Comparison of ENCODE assay signal across 25 cellular contexts in the genomic region with DNA sequence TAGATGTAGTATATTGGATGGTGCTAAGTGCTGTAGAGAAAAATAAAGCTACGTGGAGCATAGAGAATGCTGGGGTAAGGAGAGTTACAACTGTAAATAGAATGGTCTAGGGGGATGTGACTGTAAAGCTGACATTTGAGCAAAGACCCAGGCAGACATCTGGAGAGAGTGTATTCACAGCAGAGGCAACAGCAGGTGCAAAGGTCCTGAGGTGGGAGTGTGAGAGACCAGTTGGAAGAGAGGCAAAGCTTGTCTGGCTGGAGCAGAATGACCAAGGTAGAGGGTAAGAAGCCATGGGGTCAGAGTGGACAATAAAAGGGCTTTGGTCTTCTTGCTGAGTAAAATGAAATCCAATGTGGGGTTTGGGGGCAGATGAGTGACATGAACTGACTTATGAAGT.
DNase-seq lines count a peak whose midpoint lies in the region; ATAC-seq, FAIRE-seq and TF ChIP-seq lines count a peak whose summit lies in the region.
"Had no signal": no experiment of that assay in that cellular context is flagged by ENCODE, and none has a peak within 500 bp of the region (broad histone marks: within the 10 kb centered on the region; RNA-seq: fewer than 3 reads in every experiment).

No MANE protein-coding gene starts in this region.

- POLR2A ChIA-PET in K562 (lab: Yijun Ruan, JAX) = no interaction called here
- POLR2A ChIA-PET in activated CD4-positive, alpha-beta memory T cell treated with anti-CD3 and anti-CD28 coated beads for 36 hours (lab: Charles Lee) = no interaction called here

- in situ Hi-C loops in K562 (cut with MboI) = no loop called here

- no peak overlapping the region for H3K4me3 Mint-ChIP-seq in activated T-cell treated with anti-CD3 and anti-CD28 coated beads, Interleukin-2, amount 50 U/mL, for 72 hours
- no peak overlapping the region for H3K4me3 Mint-ChIP-seq in activated T-cell treated with anti-CD3 and anti-CD28 coated beads, Interleukin-2, amount 50 U/mL, for 4 hours
- no peak overlapping the region for H3K4me3 Mint-ChIP-seq in activated CD4-positive, alpha-beta memory T cell treated with anti-CD3 and anti-CD28 coated beads for 36 hours
- H3K4me3 Mint-ChIP-seq: CD14-positive monocyte; CD4-positive, alpha-beta memory T cell; CD4-positive, CD25-positive, alpha-beta regulatory T cell; CD8-positive, alpha-beta memory T cell had no signal

- WGBS in K562 (ENCODE audit: insufficient coverage, low coverage, missing lambda C conversion rate) = 47% methylated on average over 1 of the region's 1 CpG
- 93% methylated on average over 1 of the region's 1 CpG for WGBS in right lobe of liver (ENCODE audit: insufficient coverage, low coverage, low lambda C conversion rate, missing lambda C conversion rate)

- H2AFZ ChIP-seq in K562 (ENCODE audit: low read depth, low read length) = no peak overlapping the region

- peak overlapping the region; percentile 17 for H3K27ac Mint-ChIP-seq in activated T-cell treated with anti-CD3 and anti-CD28 coated beads, Interleukin-2, amount 50 U/mL, for 72 hours
- no peak overlapping the region for H3K27ac Mint-ChIP-seq in activated CD4-positive, alpha-beta memory T cell treated with anti-CD3 and anti-CD28 coated beads for 36 hours
- H3K27ac Mint-ChIP-seq: CD14-positive monocyte; CD4-positive, CD25-positive, alpha-beta regulatory T cell had no signal

- H4K20me1 ChIP-seq in K562 (replicated peaks; ENCODE audit: control insufficient read depth, insufficient read depth, low read length) = no peaks in the 10 kb centered on the region
- H4K20me1 ChIP-seq: BLaER1 had no signal

- no peak for TF ChIP-seq CTCF in K562 (IDR thresholded peaks at IDR 0.05 in 2 of 3, conservative IDR thresholded peaks at IDR 0.05 in 1 of 3; ENCODE audit: insufficient read depth in 2 of 3, low read depth in 1 of 3, low read length in 3 of 3)
- no peak for TF ChIP-seq CTCF in right lobe of liver (IDR thresholded peaks at IDR 0.05)

- BruUV-seq in K562 (replicated peaks; lab: Mats Ljungman, UMichigan) = no TSS peak

- peaks cover 0 to 4% of the 10 kb centered on the region in 2 experiments; a peak in 2 of 5 replicates for H3K27me3 ChIP-seq in K562 (ENCODE audit: control insufficient read depth in 2 of 2, insufficient read depth in 2 of 2, low read length in 2 of 2)
- no peaks in the 10 kb centered on the region for H3K27me3 ChIP-seq in right lobe of liver
- H3K27me3 ChIP-seq: BE2C, BLaER1 had no signal

- H3K4me1 Mint-ChIP-seq in activated T-cell treated with anti-CD3 and anti-CD28 coated beads, Interleukin-2, amount 50 U/mL, for 72 hours (ENCODE audit: low read depth) = peaks cover 9% of the 10 kb centered on the region
- peaks cover 4% of the 10 kb centered on the region for H3K4me1 Mint-ChIP-seq in activated T-cell treated with anti-CD3 and anti-CD28 coated beads, Interleukin-2, amount 50 U/mL, for 4 hours (ENCODE audit: low read depth)
- peaks cover 8% of the 10 kb centered on the region for H3K4me1 Mint-ChIP-seq in activated CD4-positive, alpha-beta memory T cell treated with anti-CD3 and anti-CD28 coated beads for 36 hours (ENCODE audit: low read depth)

- DNase-seq in activated T-cell treated with anti-CD3 and anti-CD28 coated beads, Interleukin-2, amount 50 U/mL, for 72 hours = no peak
- DNase-seq in activated T-cell treated with anti-CD3 and anti-CD28 coated beads, Interleukin-2, amount 50 U/mL, for 4 hours = no peak
- DNase-seq in K562 (ENCODE audit: extremely low read depth in 1 of 4, low spot score in 3 of 4) (no peak), right lobe of liver (no peak)
- DNase-seq in activated CD4-positive, alpha-beta memory T cell treated with anti-CD3 and anti-CD28 coated beads for 36 hours = no peak
- DNase-seq: 8988T; ACHN; BE2C; C1 segment of cervical spinal cord; CD4-positive, alpha-beta memory T cell; CD4-positive, CD25-positive, alpha-beta regulatory T cell; CD8-positive, alpha-beta memory T cell; COR-L47; DMS 273 treated with DMSO at 0.1 percent for 48 hours; DMS153; DMS53; DMS79; DND-41; EL; GDM1 had no signal

- peaks cover 0 to 2% of the 10 kb centered on the region in 2 donors for H3K9me3 Mint-ChIP-seq in activated T-cell treated with anti-CD3 and anti-CD28 coated beads, Interleukin-2, amount 50 U/mL, for 72 hours
- no peaks in the 10 kb centered on the region for H3K9me3 Mint-ChIP-seq in activated T-cell treated with anti-CD3 and anti-CD28 coated beads, Interleukin-2, amount 50 U/mL, for 4 hours
- no peaks in the 10 kb centered on the region for H3K9me3 Mint-ChIP-seq in activated CD4-positive, alpha-beta memory T cell treated with anti-CD3 and anti-CD28 coated beads for 36 hours
- H3K9me3 Mint-ChIP-seq: CD8-positive, alpha-beta memory T cell had no signal

- H3K4me1 ChIP-seq in K562 (replicated peaks in 1 of 2; ENCODE audit: control insufficient read depth in 2 of 2, insufficient read depth in 2 of 2, low read length in 2 of 2) = no peaks in the 10 kb centered on the region; a peak in 1 of 5 replicates
- peaks cover 0 to 7% (median 0%) of the 10 kb centered on the region in 4 donors for H3K4me1 ChIP-seq in right lobe of liver
- H3K4me1 ChIP-seq: BE2C had no signal

- no peaks in the 10 kb centered on the region for H3K9me3 ChIP-seq in K562 (replicated peaks; ENCODE audit: control insufficient read depth, insufficient read depth, low read depth, low read length)
- no peaks in the 10 kb centered on the region for H3K9me3 ChIP-seq in right lobe of liver
- H3K9me3 ChIP-seq: BE2C, BLaER1 had no signal

- FAIRE-seq in K562 (lab: Jason Lieb, UNC) = no peak
- FAIRE-seq: A204.1, GM12878, GM18507 had no signal

- H3K9ac ChIP-seq in K562 (ENCODE audit: insufficient read depth in 1 of 2, low read depth in 2 of 2, low read length in 2 of 2) = no peak overlapping the region
- H3K9ac ChIP-seq: BLaER1 had no signal

- no peak for TF ChIP-seq EP300 in K562 (IDR thresholded peaks at IDR 0.05; ENCODE audit: low read length)

- H3K27me3 Mint-ChIP-seq in activated T-cell treated with anti-CD3 and anti-CD28 coated beads, Interleukin-2, amount 50 U/mL, for 72 hours (ENCODE audit: low read depth) = no peaks in the 10 kb centered on the region
- no peaks in the 10 kb centered on the region for H3K27me3 Mint-ChIP-seq in activated T-cell treated with anti-CD3 and anti-CD28 coated beads, Interleukin-2, amount 50 U/mL, for 4 hours (ENCODE audit: low read depth)
- H3K27me3 Mint-ChIP-seq in activated CD4-positive, alpha-beta memory T cell treated with anti-CD3 and anti-CD28 coated beads for 36 hours = no peaks in the 10 kb centered on the region
- H3K27me3 Mint-ChIP-seq: CD4-positive, alpha-beta memory T cell; CD4-positive, CD25-positive, alpha-beta regulatory T cell had no signal

- H3K27ac ChIP-seq in K562 (ENCODE audit: extremely low read depth, low read depth, low read length) = no peak overlapping the region
- no peak overlapping the region for H3K27ac ChIP-seq in right lobe of liver
- H3K27ac ChIP-seq: BLaER1 had no signal

- intact Hi-C loops in K562 (cut with micrococcal nuclease) (no loop called here), right lobe of liver (cut with DNase I) (no loop called here)
- intact Hi-C loops in activated CD4-positive, alpha-beta memory T cell treated with anti-CD3 and anti-CD28 coated beads for 36 hours (cut with micrococcal nuclease) = no loop called here

- H3K36me3 Mint-ChIP-seq in activated T-cell treated with anti-CD3 and anti-CD28 coated beads, Interleukin-2, amount 50 U/mL, for 72 hours (ENCODE audit: insufficient read depth in 2 of 2) = no peaks in the 10 kb centered on the region
- no peaks in the 10 kb centered on the region for H3K36me3 Mint-ChIP-seq in activated T-cell treated with anti-CD3 and anti-CD28 coated beads, Interleukin-2, amount 50 U/mL, for 4 hours (ENCODE audit: insufficient read depth)
- no peaks in the 10 kb centered on the region for H3K36me3 Mint-ChIP-seq in activated CD4-positive, alpha-beta memory T cell treated with anti-CD3 and anti-CD28 coated beads for 36 hours
- H3K36me3 Mint-ChIP-seq: CD4-positive, alpha-beta memory T cell had no signal

- no peaks in the 10 kb centered on the region for H3K79me2 ChIP-seq in K562 (ENCODE audit: control insufficient read depth, insufficient read depth, low read length)

- CTCF ChIA-PET in K562 (lab: Yijun Ruan, JAX; ENCODE audit: low intra/inter-chr PET ratio) = no interaction called here
- CTCF ChIA-PET in activated CD4-positive, alpha-beta memory T cell treated with anti-CD3 and anti-CD28 coated beads for 36 hours (lab: Charles Lee) = interaction anchor here (2.0 kb wide), 1 partner anchor 8 kb away, joined by 8 read pairs; no protein-coding TSS in a partner anchor

- TF ChIP-seq POLR2A in K562 (conservative IDR thresholded peaks at IDR 0.05) (no peak), right lobe of liver (IDR thresholded peaks at IDR 0.05) (no peak)

- H3K36me3 ChIP-seq in K562 (ENCODE audit: control insufficient read depth, insufficient read depth, low read length) (no peaks in the 10 kb centered on the region), right lobe of liver (no peaks in the 10 kb centered on the region)
- H3K36me3 ChIP-seq: BE2C, BLaER1 had no signal

- H3K4me2 ChIP-seq in K562 (ENCODE audit: insufficient read depth, low read length) = no peak overlapping the region
- H3K4me2 ChIP-seq: BLaER1 had no signal

- no peak for TF ChIP-seq RAD21 in K562 (CRISPR knock-in tag; conservative IDR thresholded peaks at IDR 0.05 in 1 of 2, IDR thresholded peaks at IDR 0.05 in 1 of 2)

- H3K4me3 ChIP-seq in K562 = no peak overlapping the region
- H3K4me3 ChIP-seq in right lobe of liver = no peak overlapping the region
- H3K4me3 ChIP-seq: BLaER1, GM12878 had no signal

- no peak for ATAC-seq in activated T-cell treated with anti-CD3 and anti-CD28 coated beads, Interleukin-2, amount 50 U/mL, for 72 hours (replicated peaks in 1 of 2)
- ATAC-seq in activated T-cell treated with anti-CD3 and anti-CD28 coated beads, Interleukin-2, amount 50 U/mL, for 4 hours = no peak
- ATAC-seq in K562 = no peak
- no peak for ATAC-seq in right lobe of liver
- ATAC-seq: GM12878 had no signal

- H3K9me1 ChIP-seq in K562 (ENCODE audit: control insufficient read depth, insufficient read depth, low read length) = no peaks in the 10 kb centered on the region

TF ChIP-seq in K562, 482 proteins besides CTCF, POLR2A, EP300 and RAD21:
- TF ChIP-seq RBM25 (IDR thresholded peaks at IDR 0.05; ENCODE audit: low read depth, low read length, severe bottlenecking) = peak; percentile 61
- no peak for TF ChIP-seq GTF2A2 (tag; IDR thresholded peaks at IDR 0.05)
